Comparison of ENCODE assay signal across 8 cellular contexts in genomic region chr6:144215402-144215931, GRCh38.
A peak's percentile ranks its signal among the peaks of the same experiment; 100 is the strongest.
DNase-seq lines count a peak whose midpoint lies in the region; ATAC-seq, FAIRE-seq and TF ChIP-seq lines count a peak whose summit lies in the region.

No MANE protein-coding gene starts in this region.

- WGBS in A549 (ENCODE audit: missing lambda C conversion rate): 56% methylated on average over 9 of the region's 10 CpGs

- intact Hi-C loops in activated T-helper 1 cell treated with anti-CD3 and anti-CD28 coated beads, Interleukin-12 subunit alpha, Interleukin-12 subunit beta, Interleukin-2, Interleukin-4 antibody, amounts not matched to agents 30 ng/mL and 10 ng/mL and 1 ng/mL, durations not matched to agents 14 hours and 24 hours and 36 hours (cut with micrococcal nuclease): loop anchor here (5.0 to 10.0 kb wide), 3 partner anchors 638 to 1328 kb away; no protein-coding TSS in a partner anchor

- no peaks in the 10 kb centered on the region for H3K27me3 ChIP-seq in MG63
- H3K27me3 ChIP-seq in neutrophil: no peaks in the 10 kb centered on the region

- peaks cover 6% of the 10 kb centered on the region; the same call in 1 of the 3 replicates for H3K9me3 ChIP-seq in A549
- no peaks in the 10 kb centered on the region for H3K9me3 ChIP-seq in MG63
- no peaks in the 10 kb centered on the region for H3K9me3 ChIP-seq in neutrophil

- ATAC-seq in A549 (peak; percentile 5 to 9; a peak in 4 of 6 replicates), GM18511 (IDR thresholded peaks at IDR 0.05; ENCODE audit: unreplicated experiment) (peak; percentile 22)

- H3K27ac Mint-ChIP-seq in activated T-helper 1 cell treated with anti-CD3 and anti-CD28 coated beads, Interleukin-12 subunit alpha, Interleukin-12 subunit beta, Interleukin-2, Interleukin-4 antibody, amounts not matched to agents 30 ng/mL and 10 ng/mL and 1 ng/mL, durations not matched to agents 14 hours and 24 hours and 36 hours: peak overlapping the region; percentile 95

- H3K27ac ChIP-seq in A549 (peak overlapping the region; percentile 88 to 93), neutrophil (peak overlapping the region; percentile 93)

- DNase-seq in A549 (ENCODE audit: low read depth in 1 of 2, low spot score in 1 of 2): peak in 1 of 2 experiments; percentile 18
- peak; percentile 39 for DNase-seq in MG63
- peak; percentile 5 for DNase-seq in activated T-helper 1 cell treated with anti-CD3 and anti-CD28 coated beads, Interleukin-12 subunit alpha, Interleukin-12 subunit beta, Interleukin-2, Interleukin-4 antibody, amounts not matched to agents 30 ng/mL and 10 ng/mL and 1 ng/mL, durations not matched to agents 14 hours and 24 hours and 36 hours (ENCODE audit: low spot score)
- peak; percentile 19 to 22 for DNase-seq in frontal cortex (ENCODE audit: low spot score in 2 of 2)
- DNase-seq in NCI-H2171 treated with DMSO at 0.1 percent for 48 hours (lab: John Stamatoyannopoulos, UW): no peak
- no peak for DNase-seq in NCI-H1436 (lab: John Stamatoyannopoulos, UW)

- TF ChIP-seq CTCF in A549 (IDR thresholded peaks at IDR 0.05) (no peak), neutrophil (IDR thresholded peaks at IDR 0.05) (no peak)

- FAIRE-seq in A549 (lab: Jason Lieb, UNC) (no peak), frontal cortex (lab: Jason Lieb, UNC) (no peak)

- peaks cover 37% of the 10 kb centered on the region for H3K4me1 Mint-ChIP-seq in activated T-helper 1 cell treated with anti-CD3 and anti-CD28 coated beads, Interleukin-12 subunit alpha, Interleukin-12 subunit beta, Interleukin-2, Interleukin-4 antibody, amounts not matched to agents 30 ng/mL and 10 ng/mL and 1 ng/mL, durations not matched to agents 14 hours and 24 hours and 36 hours (ENCODE audit: low read depth)

- TF ChIP-seq RAD21 in A549 (conservative IDR thresholded peaks at IDR 0.05 in 1 of 2, IDR thresholded peaks at IDR 0.05 in 1 of 2): no peak

- no peak for TF ChIP-seq POLR2A in A549 (IDR thresholded peaks at IDR 0.05; ENCODE audit: low read length)

- H3K36me3 ChIP-seq in MG63: no peaks in the 10 kb centered on the region
- H3K36me3 ChIP-seq in neutrophil: no peaks in the 10 kb centered on the region

- H3K36me3 Mint-ChIP-seq in activated T-helper 1 cell treated with anti-CD3 and anti-CD28 coated beads, Interleukin-12 subunit alpha, Interleukin-12 subunit beta, Interleukin-2, Interleukin-4 antibody, amounts not matched to agents 30 ng/mL and 10 ng/mL and 1 ng/mL, durations not matched to agents 14 hours and 24 hours and 36 hours (ENCODE audit: low read depth): no peaks in the 10 kb centered on the region

- peak overlapping the region; percentile 96 for H3K4me2 ChIP-seq in A549

- CTCF ChIA-PET in A549 (lab: Yijun Ruan, JAX): interaction anchor here (1.4 kb wide), 1 partner anchor 10 kb away, joined by 3 read pairs; no protein-coding TSS in a partner anchor

- H3K4me3 Mint-ChIP-seq in activated T-helper 1 cell treated with anti-CD3 and anti-CD28 coated beads, Interleukin-12 subunit alpha, Interleukin-12 subunit beta, Interleukin-2, Interleukin-4 antibody, amounts not matched to agents 30 ng/mL and 10 ng/mL and 1 ng/mL, durations not matched to agents 14 hours and 24 hours and 36 hours: peak overlapping the region; percentile 93

- H3K27me3 Mint-ChIP-seq in activated T-helper 1 cell treated with anti-CD3 and anti-CD28 coated beads, Interleukin-12 subunit alpha, Interleukin-12 subunit beta, Interleukin-2, Interleukin-4 antibody, amounts not matched to agents 30 ng/mL and 10 ng/mL and 1 ng/mL, durations not matched to agents 14 hours and 24 hours and 36 hours (ENCODE audit: insufficient read depth): peaks cover 10% of the 10 kb centered on the region

- POLR2A ChIA-PET in A549 (lab: Yijun Ruan, JAX): no interaction called here

- H3K4me1 ChIP-seq in A549: peaks cover 8% of the 10 kb centered on the region
- peaks cover 15 to 21% of the 10 kb centered on the region in 2 experiments for H3K4me1 ChIP-seq in neutrophil (ENCODE audit: control insufficient read depth in 1 of 2, insufficient read depth in 1 of 2, low read depth in 1 of 2, low read length in 1 of 2)

- no peak for TF ChIP-seq EP300 in A549 (IDR thresholded peaks at IDR 0.05)

- H3K4me3 ChIP-seq in A549: peak overlapping the region; percentile 45
- H3K4me3 ChIP-seq in MG63: peak overlapping the region; percentile 64
- H3K4me3 ChIP-seq in neutrophil (ENCODE audit: low read depth in 1 of 2, low read length in 1 of 2): peak overlapping the region; percentile 79 to 89

- peaks cover 7% of the 10 kb centered on the region for H3K9me3 Mint-ChIP-seq in activated T-helper 1 cell treated with anti-CD3 and anti-CD28 coated beads, Interleukin-12 subunit alpha, Interleukin-12 subunit beta, Interleukin-2, Interleukin-4 antibody, amounts not matched to agents 30 ng/mL and 10 ng/mL and 1 ng/mL, durations not matched to agents 14 hours and 24 hours and 36 hours

TF ChIP-seq in A549, 52 proteins besides CTCF, POLR2A, EP300 and RAD21:
- no peak for TF ChIP-seq HDAC2 (IDR thresholded peaks at IDR 0.05)
- TF ChIP-seq ATOH8 (CRISPR knock-in tag; IDR thresholded peaks at IDR 0.05; ENCODE audit: low read depth): no peak
- no peak for TF ChIP-seq FOSB (CRISPR knock-in tag; IDR thresholded peaks at IDR 0.05)
- TF ChIP-seq EHF (CRISPR knock-in tag; IDR thresholded peaks at IDR 0.05): no peak
- TF ChIP-seq KDM5A (IDR thresholded peaks at IDR 0.05): no peak
- no peak for TF ChIP-seq CBX8 (IDR thresholded peaks at IDR 0.05)
- TF ChIP-seq MAX (IDR thresholded peaks at IDR 0.05): no peak
- TF ChIP-seq BHLHE40 (IDR thresholded peaks at IDR 0.05; ENCODE audit: low read depth, low read length): no peak
- TF ChIP-seq EHMT2 (IDR thresholded peaks at IDR 0.05; ENCODE audit: low read depth): no peak
- no peak for TF ChIP-seq ZNF302 (CRISPR knock-in tag; IDR thresholded peaks at IDR 0.05)
- TF ChIP-seq SREBF2 (IDR thresholded peaks at IDR 0.05): no peak
TF ChIP-seq in A549: peak in this region for 0.

Comparison
In these comparisons a context has a peak if more than half of its experiments do, and no peak if none do; other contexts are left out.
1. DNase-seq: peak in MG63 (single experiment), activated T-helper 1 cell treated with anti-CD3 and anti-CD28 coated beads, Interleukin-12 subunit alpha, Interleukin-12 subunit beta, Interleukin-2, Interleukin-4 antibody, amounts not matched to agents 30 ng/mL and 10 ng/mL and 1 ng/mL, durations not matched to agents 14 hours and 24 hours and 36 hours (single experiment) and frontal cortex (2 of 2); none in NCI-H2171 treated with DMSO at 0.1 percent for 48 hours (single experiment) and NCI-H1436 (single experiment).
2. Peak in every context shown above with its lines, with median percentiles within 50 percentile points of each other: H3K4me3 ChIP-seq.